ENCODE assay signal across 11 cellular contexts in the genomic region with DNA sequence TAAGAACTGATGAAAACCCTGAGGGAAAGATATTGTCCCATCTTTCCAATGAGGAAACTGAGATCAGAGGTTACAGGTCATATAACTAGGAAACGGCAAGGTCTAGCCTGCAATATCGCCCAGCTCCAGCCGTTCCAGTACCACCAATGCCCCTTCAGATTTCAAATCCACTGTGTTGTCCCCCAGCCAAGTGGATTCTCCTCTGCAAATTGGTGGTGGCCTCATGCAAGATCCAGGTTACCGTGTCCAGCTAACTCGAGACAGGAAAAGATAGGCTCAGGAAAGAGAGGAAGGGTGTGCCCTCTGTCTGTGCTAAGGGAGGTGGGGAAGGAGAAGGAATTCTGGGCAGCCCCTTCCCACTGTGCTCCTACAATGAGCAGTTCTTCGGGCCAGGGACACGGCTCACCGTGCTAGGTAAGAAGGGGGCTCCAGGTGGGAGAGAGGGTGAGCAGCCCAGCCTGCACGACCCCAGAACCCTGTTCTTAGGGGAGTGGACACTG. TPM values are rescaled to one million over a fixed set of nuclear protein-coding genes. Genes with fewer than 3 reads are reported as not detected.
A peak's percentile ranks its signal among the peaks of the same experiment; 100 is the strongest.
DNase-seq lines count a peak whose midpoint lies in the region; ATAC-seq, FAIRE-seq and TF ChIP-seq lines count a peak whose summit lies in the region.
"Had no signal": no experiment of that assay in that cellular context is flagged by ENCODE, and none has a peak within 500 bp of the region (broad histone marks: within the 10 kb centered on the region; RNA-seq: fewer than 3 reads in every experiment).

No MANE protein-coding gene starts in this region.

- H2AFZ ChIP-seq in GM12878 (ENCODE audit: control insufficient read depth, low read depth, low read length) (no peak overlapping the region), hepatocyte (no peak overlapping the region)

- no peak for TF ChIP-seq CTCF in CD14-positive monocyte (IDR thresholded peaks at IDR 0.05)
- no peak for TF ChIP-seq CTCF in HFF-Myc (IDR thresholded peaks at IDR 0.05; ENCODE audit: low read depth, low read length, missing control alignments)
- TF ChIP-seq CTCF in GM12878 (IDR thresholded peaks at IDR 0.05 in 2 of 3, conservative IDR thresholded peaks at IDR 0.05 in 1 of 3; ENCODE audit: control insufficient read depth in 2 of 3, extremely low read depth in 1 of 3, insufficient read depth in 1 of 3, low read depth in 3 of 3, low read length in 3 of 3): no peak
- no peak for TF ChIP-seq CTCF in hepatocyte (IDR thresholded peaks at IDR 0.05; ENCODE audit: poor library complexity)

- H3K9me3 ChIP-seq in GM12878 (replicated peaks; ENCODE audit: control insufficient read depth, insufficient read depth, low read length) (no peaks in the 10 kb centered on the region), mononuclear cell (ENCODE audit: low read depth, low read length) (no peaks in the 10 kb centered on the region), hepatocyte (ENCODE audit: low read depth) (no peaks in the 10 kb centered on the region)

- DNase-seq in CD14-positive monocyte (ENCODE audit: low spot score) (no peak), HFF-Myc (ENCODE audit: extremely low read depth, low read depth) (no peak), GM12878 (ENCODE audit: low read depth, low spot score) (no peak), 8988T (no peak), hepatocyte (ENCODE audit: low spot score) (no peak), kidney glomerular epithelial cell (lab: John Stamatoyannopoulos, UW) (no peak), globus pallidus (ENCODE audit: low spot score) (no peak)
- DNase-seq: NCI-H1048 had no signal

- CTCF ChIA-PET in GM12878 (lab: Yijun Ruan, JAX): interaction anchor here (1.1 to 28.6 kb wide), 3 partner anchors 8 to 83 kb away, joined by 3 to 1055 read pairs (median 1055); no protein-coding TSS in a partner anchor

- RAD21 ChIA-PET in GM12878 (lab: Charles Lee; ENCODE audit: unreplicated experiment): interaction anchor here (9.9 to 20.4 kb wide), 2 partner anchors 10 to 14 kb away, joined by 115 to 813 read pairs; no protein-coding TSS in a partner anchor

- H3K4me1 ChIP-seq in GM12878 (ENCODE audit: control insufficient read depth, insufficient read depth, low read length) (peaks cover 6% of the 10 kb centered on the region), mononuclear cell (ENCODE audit: insufficient read depth, low read length) (peaks cover 64% of the 10 kb centered on the region), hepatocyte (ENCODE audit: insufficient read depth) (peaks cover 19% of the 10 kb centered on the region)

- H3K4me3 ChIP-seq in HFF-Myc (replicated peaks; ENCODE audit: low read depth, low read length): peak overlapping the region; percentile 51
- peak overlapping the region; percentile 71 for H3K4me3 ChIP-seq in GM12878
- peak overlapping the region; percentile 77 for H3K4me3 ChIP-seq in mononuclear cell (ENCODE audit: low read length)
- H3K4me3 ChIP-seq in hepatocyte: no peak overlapping the region

- no peak for TF ChIP-seq RAD21 in GM12878 (IDR thresholded peaks at IDR 0.05; ENCODE audit: insufficient read depth, low read depth, low read length)

- H3K27me3 ChIP-seq in GM12878 (replicated peaks in 1 of 2; ENCODE audit: control insufficient read depth in 2 of 2, insufficient read depth in 2 of 2, low read length in 1 of 2) (no peaks in the 10 kb centered on the region), mononuclear cell (ENCODE audit: insufficient read depth, low read length) (peaks cover 15% of the 10 kb centered on the region), hepatocyte (peaks cover 80% of the 10 kb centered on the region)

- ATAC-seq in GM12878: no peak; the same call in 2 of the 3 replicates

- no TSS peak for BruUV-seq in GM12878 (replicated peaks; lab: Mats Ljungman, UMichigan)

- H3K36me3 Mint-ChIP-seq in CD14-positive monocyte: peaks cover 3 to 10% of the 10 kb centered on the region in 2 donors

- no peak for TF ChIP-seq EP300 in GM12878 (IDR thresholded peaks at IDR 0.05; ENCODE audit: borderline replicate concordance in 1 of 2, control insufficient read depth in 1 of 2, low read depth in 2 of 2, low read length in 2 of 2)

- no peak for TF ChIP-seq POLR2A in GM12878 (IDR thresholded peaks at IDR 0.05; ENCODE audit: low read depth, low read length)

- SMC1A ChIA-PET in GM12878 (lab: Charles Lee; ENCODE audit: uncharacterized antibody, unreplicated experiment): interaction anchor here (10.5 to 24.6 kb wide), 2 partner anchors 11 to 14 kb away, joined by 107 to 786 read pairs; no protein-coding TSS in a partner anchor

- H3K27ac Mint-ChIP-seq in CD14-positive monocyte: peak overlapping the region in 2 of 7 donors; percentile 44 to 88

- H3K79me2 ChIP-seq in GM12878 (ENCODE audit: control insufficient read depth, insufficient read depth, low read length) (peaks cover 10% of the 10 kb centered on the region), hepatocyte (no peaks in the 10 kb centered on the region)

- peak overlapping the region; percentile 96 for H3K4me2 ChIP-seq in GM12878 (ENCODE audit: control insufficient read depth, insufficient read depth)
- H3K4me2 ChIP-seq in hepatocyte: no peak overlapping the region

- WGBS in GM12878 (ENCODE audit: insufficient coverage, insufficient replicate concordance, low lambda C conversion rate, missing lambda C conversion rate): 11% methylated on average over 9 of the region's 9 CpGs
- WGBS in hepatocyte (ENCODE audit: low lambda C conversion rate, missing lambda C conversion rate): 28% methylated on average over 9 of the region's 9 CpGs

- intact Hi-C loops in CD14-positive monocyte (cut with micrococcal nuclease) (loop anchor here in 1 of 2 donors (5.0 kb wide), 1 partner anchor 149 kb away; no protein-coding TSS in a partner anchor), GM12878 (cut with micrococcal nuclease; ENCODE audit: unreplicated experiment) (no loop called here)

- H3K9me2 ChIP-seq in hepatocyte (replicated peaks; ENCODE audit: insufficient read depth): no peaks in the 10 kb centered on the region

- H3K36me3 ChIP-seq in GM12878 (ENCODE audit: control insufficient read depth in 2 of 2, insufficient read depth in 2 of 2, low read length in 1 of 2) (no peaks in the 10 kb centered on the region), hepatocyte (replicated peaks; ENCODE audit: insufficient read depth, low read depth) (no peaks in the 10 kb centered on the region)

- peak overlapping the region; percentile 66 for H3K9ac ChIP-seq in GM12878 (ENCODE audit: control insufficient read depth, insufficient read depth, low read length)

- POLR2A ChIA-PET in GM12878 (lab: Charles Lee): interaction anchor here (1.0 to 16.4 kb wide), 3 partner anchors 8 to 12 kb away, joined by 4 to 325 read pairs (median 9); no protein-coding TSS in a partner anchor

- in situ Hi-C loops in GM12878 (cut with MboI): no loop called here

- H3K27ac ChIP-seq in GM12878 (ENCODE audit: control insufficient read depth, insufficient read depth): peak overlapping the region; percentile 62
- no peak overlapping the region for H3K27ac ChIP-seq in hepatocyte
- H3K27ac ChIP-seq: RWPE1 had no signal

- peaks cover 0 to 16% (median 7%) of the 10 kb centered on the region in 7 donors for H3K9me3 Mint-ChIP-seq in CD14-positive monocyte

- FAIRE-seq in GM12878 (lab: Jason Lieb, UNC): no peak
- FAIRE-seq: D721Med had no signal

- H3K27me3 Mint-ChIP-seq in CD14-positive monocyte (ENCODE audit: low read depth in 3 of 3): peaks cover 49 to 63% (median 59%) of the 10 kb centered on the region in 3 donors

- peak overlapping the region; percentile 60 to 83 for H3K4me3 Mint-ChIP-seq in CD14-positive monocyte

- H4K20me1 ChIP-seq in GM12878 (ENCODE audit: control insufficient read depth, insufficient read depth): no peaks in the 10 kb centered on the region
- H4K20me1 ChIP-seq in hepatocyte (ENCODE audit: insufficient read depth, poor library complexity, severe bottlenecking): no peaks in the 10 kb centered on the region

- H3K4me1 Mint-ChIP-seq in CD14-positive monocyte: peaks cover 20% of the 10 kb centered on the region

RNA-seq across cellular contexts. Expression of gene PRSS2, which starts 25.3 kb away (rescaled TPM):
- polyA plus RNA-seq in CD14-positive monocyte (not detected), GM12878 (2011; rRNA removed) (0.41 TPM in 1 of 2 replicates, not detected in the other), GM12878 (2014; fragmentation: Illumina TruSeq; extraction: Trizol) (not detected in 2 replicates), GM12878 (2014; fragmentation: Nextera tagmentation; extraction: Ambion mirVana) (not detected), GM12878 (2014; rRNA removed) (0.28 TPM in 1 of 2 replicates, not detected in the other), GM12878 (2016; fragmentation: Nextera tagmentation; extraction: Ambion mirVana) (under 1 TPM in 1 of 2 experiments, not detected in 1; 0.21 TPM), hepatocyte (241 and 273 TPM in 2 replicates)
- not detected in 2 replicates for total RNA-seq in GM12878 (2013; cell fraction: nucleolus; rRNA removed)
- total RNA-seq in GM12878 (2014; rRNA removed) (not detected in 2 replicates), GM12878 (2014; rRNA removed; fragmentation: Illumina TruSeq; extraction: Trizol) (not detected in 2 replicates), GM12878 (2021) (28.8 and 35.7 TPM in 2 replicates), mononuclear cell (not detected), hepatocyte (94.7 and 144 TPM in 2 replicates)
- polyA plus RNA-seq in GM12878 (2011; ENCODE audit: low read depth): not detected
- 0.40 and 0.53 TPM in 2 replicates for polyA plus RNA-seq in GM12878 (2011; cell fraction: cytosol; rRNA removed)
- 0.37 and 1.0 TPM in 2 replicates for polyA plus RNA-seq in GM12878 (2011; cell fraction: nucleus; rRNA removed)
- 0.25 and 0.28 TPM in 2 replicates for polyA plus RNA-seq in GM12878 (2012)
- polyA minus RNA-seq in GM12878 (2011; rRNA and poly(A)+ RNA removed): 0.82 TPM in 1 of 2 replicates, not detected in the other
- not detected in 2 replicates for polyA minus RNA-seq in GM12878 (2011; cell fraction: cytosol; rRNA and poly(A)+ RNA removed)
- polyA minus RNA-seq in GM12878 (2011; cell fraction: nucleus; rRNA and poly(A)+ RNA removed): not detected in 2 replicates

RNA-seq across cellular contexts. Expression of gene PRSS1, which starts 46.8 kb away (rescaled TPM):
- not detected for polyA plus RNA-seq in CD14-positive monocyte
- not detected in 2 replicates for total RNA-seq in GM12878 (2013; cell fraction: nucleolus; rRNA removed)
- not detected in 2 replicates for total RNA-seq in GM12878 (2014; rRNA removed)
- not detected in 2 replicates for total RNA-seq in GM12878 (2014; rRNA removed; fragmentation: Illumina TruSeq; extraction: Trizol)
- total RNA-seq in GM12878 (2021): 11.9 and 12.4 TPM in 2 replicates
- not detected for polyA plus RNA-seq in GM12878 (2011; ENCODE audit: low read depth)
- not detected in 2 replicates for polyA plus RNA-seq in GM12878 (2011; rRNA removed)
- not detected in 2 replicates for polyA plus RNA-seq in GM12878 (2011; cell fraction: cytosol; rRNA removed)
- polyA plus RNA-seq in GM12878 (2011; cell fraction: nucleus; rRNA removed): not detected in 2 replicates
- polyA plus RNA-seq in GM12878 (2012): not detected in 2 replicates
- polyA plus RNA-seq in GM12878 (2014; fragmentation: Illumina TruSeq; extraction: Trizol): not detected in 2 replicates
- polyA plus RNA-seq in GM12878 (2014; fragmentation: Nextera tagmentation; extraction: Ambion mirVana): not detected
- polyA plus RNA-seq in GM12878 (2014; rRNA removed): not detected in 2 replicates
- polyA plus RNA-seq in GM12878 (2016; fragmentation: Nextera tagmentation; extraction: Ambion mirVana): not detected
- polyA minus RNA-seq in GM12878 (2011; rRNA and poly(A)+ RNA removed): not detected in 2 replicates
- polyA minus RNA-seq in GM12878 (2011; cell fraction: cytosol; rRNA and poly(A)+ RNA removed): not detected in 2 replicates
- polyA minus RNA-seq in GM12878 (2011; cell fraction: nucleus; rRNA and poly(A)+ RNA removed): not detected in 2 replicates
- 0.73 TPM for total RNA-seq in mononuclear cell
- 69.8 and 71.2 TPM in 2 replicates for total RNA-seq in hepatocyte
- 67.6 and 78.5 TPM in 2 replicates for polyA plus RNA-seq in hepatocyte

RNA-seq across cellular contexts. Expression of gene EPHB6, which starts 58.8 kb away (rescaled TPM):
- 1 to 10 TPM; 7.9 to 9.3 TPM for polyA plus RNA-seq in CD14-positive monocyte
- 0.69 and 1.5 TPM in 2 replicates for total RNA-seq in GM12878 (2013; cell fraction: nucleolus; rRNA removed)
- total RNA-seq in GM12878 (2014; rRNA removed): 0.34 TPM in 1 of 2 replicates, not detected in the other
- 0.22 TPM in 1 of 2 replicates, not detected in the other for total RNA-seq in GM12878 (2014; rRNA removed; fragmentation: Illumina TruSeq; extraction: Trizol)
- total RNA-seq in GM12878 (2021): 0.41 and 0.93 TPM in 2 replicates
- polyA plus RNA-seq in GM12878 (2011; ENCODE audit: low read depth): not detected
- polyA plus RNA-seq in GM12878 (2011; rRNA removed): 0.49 and 1.3 TPM in 2 replicates
- polyA plus RNA-seq in GM12878 (2011; cell fraction: cytosol; rRNA removed): 1.5 and 2.3 TPM in 2 replicates
- 9.0 and 10.4 TPM in 2 replicates for polyA plus RNA-seq in GM12878 (2011; cell fraction: nucleus; rRNA removed)
- 0.18 TPM in 2 replicates for polyA plus RNA-seq in GM12878 (2012)
- polyA plus RNA-seq in GM12878 (2014; fragmentation: Illumina TruSeq; extraction: Trizol): 0.06 TPM in 1 of 2 replicates, not detected in the other
- under 1 TPM in 1 of 2 experiments, not detected in 1; 0.11 TPM for polyA plus RNA-seq in GM12878 (2014; fragmentation: Nextera tagmentation; extraction: Ambion mirVana)
- 0.68 and 0.88 TPM in 2 replicates for polyA plus RNA-seq in GM12878 (2014; rRNA removed)
- under 1 TPM in 1 of 2 experiments, not detected in 1; 0.47 TPM for polyA plus RNA-seq in GM12878 (2016; fragmentation: Nextera tagmentation; extraction: Ambion mirVana)
- polyA minus RNA-seq in GM12878 (2011; rRNA and poly(A)+ RNA removed): 0.95 and 2.0 TPM in 2 replicates
- polyA minus RNA-seq in GM12878 (2011; cell fraction: cytosol; rRNA and poly(A)+ RNA removed): 2.9 and 3.8 TPM in 2 replicates
- 1.3 and 2.5 TPM in 2 replicates for polyA minus RNA-seq in GM12878 (2011; cell fraction: nucleus; rRNA and poly(A)+ RNA removed)
- total RNA-seq in mononuclear cell: 8.3 TPM
- total RNA-seq in hepatocyte: 7.4 and 14.8 TPM in 2 replicates
- polyA plus RNA-seq in hepatocyte: 23.0 and 29.6 TPM in 2 replicates
